16 cellular contexts compared by ENCODE assay signal in the genomic region with DNA sequence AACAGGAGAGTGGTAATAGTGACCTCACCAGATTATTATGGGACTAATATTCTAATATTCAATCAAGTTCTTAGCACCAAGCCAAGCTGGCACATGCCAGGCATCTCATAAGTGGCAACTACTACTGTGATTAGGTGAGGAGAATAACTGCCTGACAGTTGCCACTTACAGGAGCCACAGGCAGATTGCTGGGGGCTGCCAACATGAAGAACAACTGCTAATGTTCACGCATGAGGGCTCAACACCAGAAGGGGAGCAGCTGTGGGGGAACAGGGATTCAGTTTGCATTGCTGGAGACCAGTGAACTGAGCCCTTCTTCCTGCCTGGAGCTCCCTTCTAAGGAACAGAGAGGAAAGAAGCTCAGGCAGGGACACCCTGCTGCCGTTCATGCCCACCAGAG.
DNase-seq lines count a peak whose midpoint lies in the region; ATAC-seq and TF ChIP-seq lines count a peak whose summit lies in the region.
"Had no signal": no experiment of that assay in that cellular context is flagged by ENCODE, and none has a peak within 500 bp of the region (broad histone marks: within the 10 kb centered on the region; RNA-seq: fewer than 3 reads in every experiment).

No MANE protein-coding gene starts in this region.

- DNase-seq in left ventricle myocardium superior (no peak), left cardiac atrium (no peak), NCI-H524 treated with DMSO at 0.1 percent for 48 hours (lab: John Stamatoyannopoulos, UW) (peak; percentile 69), nephron progenitor cell (peak; percentile 38), NCI-H146 treated with DMSO at 0.1 percent for 48 hours (lab: John Stamatoyannopoulos, UW; ENCODE audit: unreplicated experiment) (no peak)
- DNase-seq in activated CD4-positive, alpha-beta T cell treated with anti-CD3 and anti-CD28 coated beads, Interleukin-2, amount 10 ng/mL, durations not matched to agents 7 days and 5 days = no peak
- DNase-seq in activated CD4-positive, alpha-beta T cell treated with anti-CD3 and anti-CD28 coated beads, Interleukin-2, amount 50 U/mL, for 4 hours = no peak
- DNase-seq: AML-193; Caco-2; CD4-positive, CD25-positive, alpha-beta regulatory T cell; IMR-90; MM.1S; NCI-H1092 treated with DMSO at 0.1 percent for 48 hours; NCI-H187; NCI-H510A had no signal

- H3K27me3 Mint-ChIP-seq in nephron progenitor cell (ENCODE audit: low read depth, poor library complexity) = no peaks in the 10 kb centered on the region
- no peaks in the 10 kb centered on the region for H3K27me3 Mint-ChIP-seq in activated CD4-positive, alpha-beta T cell treated with anti-CD3 and anti-CD28 coated beads, Interleukin-2, amount 10 ng/mL, durations not matched to agents 7 days and 5 days
- H3K27me3 Mint-ChIP-seq: CD4-positive, CD25-positive, alpha-beta regulatory T cell had no signal

- POLR2A ChIA-PET in activated CD4-positive, alpha-beta T cell treated with anti-CD3 and anti-CD28 coated beads, Interleukin-2, amount 10 ng/mL, durations not matched to agents 7 days and 5 days (lab: Charles Lee) = interaction anchor here (0.7 kb wide), 1 partner anchor 26 kb away, joined by 3 read pairs; no protein-coding TSS in a partner anchor

- no peak overlapping the region for H3K4me3 Mint-ChIP-seq in nephron progenitor cell
- H3K4me3 Mint-ChIP-seq in activated CD4-positive, alpha-beta T cell treated with anti-CD3 and anti-CD28 coated beads, Interleukin-2, amount 10 ng/mL, durations not matched to agents 7 days and 5 days = no peak overlapping the region
- H3K4me3 Mint-ChIP-seq: CD4-positive, CD25-positive, alpha-beta regulatory T cell had no signal

- peak; percentile 74 for ATAC-seq in left ventricle myocardium superior
- ATAC-seq in left cardiac atrium = no peak
- ATAC-seq in HG03378 (IDR thresholded peaks at IDR 0.05; ENCODE audit: unreplicated experiment) = no peak

- peak overlapping the region; percentile 70 for H3K27ac Mint-ChIP-seq in nephron progenitor cell
- H3K27ac Mint-ChIP-seq in activated CD4-positive, alpha-beta T cell treated with anti-CD3 and anti-CD28 coated beads, Interleukin-2, amount 10 ng/mL, durations not matched to agents 7 days and 5 days = no peak overlapping the region

- H3K9me3 Mint-ChIP-seq in nephron progenitor cell = no peaks in the 10 kb centered on the region
- peaks cover 2% of the 10 kb centered on the region for H3K9me3 Mint-ChIP-seq in activated CD4-positive, alpha-beta T cell treated with anti-CD3 and anti-CD28 coated beads, Interleukin-2, amount 10 ng/mL, durations not matched to agents 7 days and 5 days

- no peak for TF ChIP-seq CTCF in nephron progenitor cell (IDR thresholded peaks at IDR 0.05)

- intact Hi-C loops in left ventricle myocardium superior (cut with micrococcal nuclease) (no loop called here), left cardiac atrium (cut with DNase I) (no loop called here)

- CTCF ChIA-PET in activated CD4-positive, alpha-beta T cell treated with anti-CD3 and anti-CD28 coated beads, Interleukin-2, amount 10 ng/mL, durations not matched to agents 7 days and 5 days (lab: Charles Lee) = interaction anchor here (0.9 to 1.2 kb wide), 3 partner anchors 10 to 20 kb away, joined by 3 read pairs; no protein-coding TSS in a partner anchor

- no peaks in the 10 kb centered on the region for H3K36me3 Mint-ChIP-seq in nephron progenitor cell (ENCODE audit: low read depth)
- H3K36me3 Mint-ChIP-seq in activated CD4-positive, alpha-beta T cell treated with anti-CD3 and anti-CD28 coated beads, Interleukin-2, amount 10 ng/mL, durations not matched to agents 7 days and 5 days (ENCODE audit: low read depth) = no peaks in the 10 kb centered on the region
- H3K36me3 Mint-ChIP-seq: CD4-positive, CD25-positive, alpha-beta regulatory T cell had no signal

- peaks cover 49% of the 10 kb centered on the region for H3K4me1 Mint-ChIP-seq in nephron progenitor cell
- peaks cover 18% of the 10 kb centered on the region for H3K4me1 Mint-ChIP-seq in activated CD4-positive, alpha-beta T cell treated with anti-CD3 and anti-CD28 coated beads, Interleukin-2, amount 10 ng/mL, durations not matched to agents 7 days and 5 days

Comparison
In these comparisons a context has a peak if more than half of its experiments do, and no peak if none do; other contexts are left out.
1. DNase-seq: peak in NCI-H524 treated with DMSO at 0.1 percent for 48 hours (single experiment) and nephron progenitor cell (single experiment); none in left ventricle myocardium superior (single experiment), left cardiac atrium (single experiment), NCI-H146 treated with DMSO at 0.1 percent for 48 hours (single experiment), activated CD4-positive, alpha-beta T cell treated with anti-CD3 and anti-CD28 coated beads, Interleukin-2, amount 10 ng/mL, durations not matched to agents 7 days and 5 days (single experiment) and activated CD4-positive, alpha-beta T cell treated with anti-CD3 and anti-CD28 coated beads, Interleukin-2, amount 50 U/mL, for 4 hours (0 of 2).